In the genomic region with DNA sequence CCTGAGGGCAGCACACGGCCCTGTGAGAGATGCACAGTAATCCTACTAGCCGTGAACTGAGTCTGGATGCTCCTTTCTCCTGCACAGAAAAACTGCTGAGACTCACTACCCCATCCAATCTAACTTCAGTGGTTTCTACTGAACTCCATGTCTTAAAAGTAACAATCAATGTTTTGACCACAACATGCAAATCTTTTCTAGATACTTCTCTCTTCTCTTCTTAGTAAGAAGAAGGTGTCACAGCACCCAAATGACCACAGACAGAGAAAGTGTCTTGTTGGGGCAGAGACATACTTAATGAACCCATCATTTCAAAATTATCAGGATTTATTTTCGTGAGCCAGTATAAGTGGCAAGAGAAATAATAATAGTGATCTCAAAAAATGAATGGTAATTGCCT, we compare ENCODE assay signal across 13 cellular contexts.
DNase-seq lines count a peak whose midpoint lies in the region; ATAC-seq and TF ChIP-seq lines count a peak whose summit lies in the region.
"Had no signal": no experiment of that assay in that cellular context is flagged by ENCODE, and none has a peak within 500 bp of the region (broad histone marks: within the 10 kb centered on the region; RNA-seq: fewer than 3 reads in every experiment).

No MANE protein-coding gene starts in this region.

- H3K4me1 ChIP-seq in left lung = no peaks in the 10 kb centered on the region
- H3K4me1 ChIP-seq in MM.1S (ENCODE audit: low read length) = no peaks in the 10 kb centered on the region

- H3K36me3 ChIP-seq in left lung (no peaks in the 10 kb centered on the region), MM.1S (replicated peaks; ENCODE audit: insufficient read depth, low read length) (no peaks in the 10 kb centered on the region)

- no peak overlapping the region for H3K9ac ChIP-seq in MM.1S (ENCODE audit: low read length)

- no peaks in the 10 kb centered on the region for H3K27me3 ChIP-seq in left lung
- no peaks in the 10 kb centered on the region for H3K27me3 ChIP-seq in MM.1S (replicated peaks; ENCODE audit: insufficient read depth, low read length)

- no peaks in the 10 kb centered on the region for H3K79me2 ChIP-seq in MM.1S (ENCODE audit: low read length)

- no peaks in the 10 kb centered on the region for H3K9me2 ChIP-seq in MM.1S (replicated peaks; ENCODE audit: insufficient read depth, low read length)

- H4K20me1 ChIP-seq in MM.1S (ENCODE audit: insufficient read depth, low read length) = no peaks in the 10 kb centered on the region

- ATAC-seq in GM18499 (IDR thresholded peaks at IDR 0.05; ENCODE audit: insufficient read depth, unreplicated experiment) (peak; percentile 74), GM19455 (IDR thresholded peaks at IDR 0.05; ENCODE audit: unreplicated experiment) (peak; percentile 69), HG02798 (IDR thresholded peaks at IDR 0.05; ENCODE audit: poor library complexity, unreplicated experiment) (peak; percentile 96), HG03460 (IDR thresholded peaks at IDR 0.05; ENCODE audit: unreplicated experiment) (peak; percentile 87), left cardiac atrium (no peak), left lung (no peak)

- intact Hi-C loops in left cardiac atrium (cut with DNase I) = no loop called here
- intact Hi-C loops in left lung (cut with DNase I) = no loop called here

- TF ChIP-seq CTCF in left lung (IDR thresholded peaks at IDR 0.05) = no peak
- TF ChIP-seq CTCF in MM.1S (IDR thresholded peaks at IDR 0.05; ENCODE audit: low read length) = no peak

- in situ Hi-C loops in KBM-7 (cut with MboI; ENCODE audit: low pct_unique_long_range_greater_than_20kb, low sequenced_read_pairs) = no loop called here

- DNase-seq in left cardiac atrium = no peak
- DNase-seq in left lung = no peak
- no peak for DNase-seq in KBM-7
- no peak for DNase-seq in MM.1S
- DNase-seq: activated naive CD4-positive, alpha-beta T cell treated with anti-CD3 and anti-CD28 coated beads, Interleukin-2, amount 10 ng/mL, durations not matched to agents 7 days and 5 days; cerebellar nuclear complex; midbrain; stimulated activated CD4-positive, alpha-beta T cell treated with anti-CD3 and anti-CD28 coated beads, Interleukin-1b, Interleukin-23, amount 100 ng/mL, for 48 hours; T1000 had no signal

- H3K4me3 ChIP-seq in left lung (no peak overlapping the region), MM.1S (ENCODE audit: low read length) (no peak overlapping the region)

- no peaks in the 10 kb centered on the region for H3F3A ChIP-seq in MM.1S (ENCODE audit: insufficient read depth, low read length)

- no peak overlapping the region for H3K4me2 ChIP-seq in MM.1S (ENCODE audit: low read depth, low read length)

- H3K27ac ChIP-seq in left lung (no peak overlapping the region), MM.1S (ENCODE audit: low read length) (no peak overlapping the region)

- H3K9me3 ChIP-seq in left lung = peaks cover 0 to 6% of the 10 kb centered on the region in 2 donors
- no peaks in the 10 kb centered on the region for H3K9me3 ChIP-seq in MM.1S (replicated peaks; ENCODE audit: insufficient read depth, low read length)

- H2AFZ ChIP-seq in MM.1S (ENCODE audit: low read length) = no peak overlapping the region

Comparison
In these comparisons a context has a peak if more than half of its experiments do, and no peak if none do; other contexts are left out.
1. ATAC-seq: peak in GM18499 (single experiment), GM19455 (single experiment), HG02798 (single experiment) and HG03460 (single experiment); none in left cardiac atrium (0 of 2) and left lung (single experiment).